In the genomic region with DNA sequence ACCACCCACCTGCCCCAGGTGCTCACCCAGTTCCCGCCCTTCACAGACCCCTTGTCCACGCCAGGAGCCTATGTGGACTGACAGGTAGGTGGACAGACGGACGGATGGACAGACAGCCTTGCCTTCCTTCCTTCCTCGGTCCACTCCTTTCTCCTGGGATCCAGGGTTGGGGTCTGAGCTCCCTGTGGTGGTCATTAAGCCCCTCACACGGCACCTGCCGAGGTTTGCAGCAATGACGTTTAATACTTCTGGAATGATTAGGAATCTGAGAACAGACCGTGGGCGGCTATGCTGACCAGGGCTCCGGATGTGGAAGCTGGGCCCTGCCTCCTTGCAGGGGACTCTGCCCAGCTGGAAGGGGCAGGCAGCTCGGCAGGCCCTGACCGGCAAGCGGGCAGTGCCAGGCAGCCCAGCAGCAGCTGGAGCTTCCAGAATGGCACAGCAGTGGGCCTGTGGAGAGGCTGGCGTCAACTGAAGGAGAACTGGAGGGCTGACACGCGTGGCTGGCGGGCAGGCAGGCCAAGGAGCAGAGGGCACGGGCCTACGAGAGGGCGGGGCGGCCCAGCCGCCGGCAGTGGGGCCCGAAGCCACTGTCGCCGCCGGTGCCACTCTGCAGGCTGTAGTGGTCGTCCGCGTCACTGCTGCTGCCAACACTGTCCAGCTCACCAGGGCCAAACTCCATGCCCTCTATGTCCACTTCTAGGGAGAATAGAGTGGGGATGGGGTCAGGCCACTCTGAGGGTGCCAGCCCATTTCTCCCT, we compare ENCODE assay signal across 1 cellular context.
TF ChIP-seq lines count a peak whose summit lies in the region.

No MANE protein-coding gene starts in this region.

TF ChIP-seq in SK-N-SH, 30 proteins besides CTCF, POLR2A, EP300 and RAD21 (continued from another document):
- no peak for TF ChIP-seq TAF1 (IDR thresholded peaks at IDR 0.05; ENCODE audit: borderline replicate concordance, low read depth, low read length)
